In the genomic region with DNA sequence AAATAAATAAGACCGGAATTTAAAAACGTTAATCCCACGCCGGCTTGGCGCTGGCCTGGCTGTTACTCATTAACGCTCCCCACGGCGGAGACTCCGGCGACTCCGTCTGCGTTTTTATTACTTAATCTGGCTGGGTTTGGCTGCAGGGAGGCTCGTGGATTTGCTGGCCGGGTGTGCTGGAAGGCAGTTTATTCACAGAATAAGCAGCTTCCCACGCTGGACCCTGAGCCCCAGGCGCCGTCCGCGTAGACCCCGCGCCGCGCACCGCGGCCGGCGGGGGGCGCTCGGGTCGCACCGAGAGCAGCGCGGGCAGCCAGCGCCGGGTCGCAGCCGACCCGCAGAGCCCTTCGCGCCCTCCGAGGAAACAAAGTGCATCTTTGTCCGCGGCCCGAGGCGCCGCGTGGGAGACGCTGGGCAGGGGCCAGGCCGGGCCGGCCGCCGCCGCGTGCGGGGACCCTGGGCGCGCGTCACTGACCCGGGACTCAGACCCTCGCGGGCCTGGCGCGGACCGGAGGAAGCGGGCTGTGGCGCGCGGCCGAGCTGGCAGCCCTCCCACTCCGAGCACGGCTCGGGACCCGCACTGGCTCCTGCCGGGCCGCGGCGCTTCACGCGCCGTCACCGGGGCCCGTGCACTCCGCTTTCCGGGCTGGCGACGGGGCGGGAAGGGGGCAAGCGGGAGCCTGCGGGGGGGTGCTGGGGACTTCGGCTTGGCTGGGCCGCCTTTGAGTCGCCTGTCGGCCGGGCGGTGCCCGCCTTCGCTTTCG, we compare ENCODE assay signal across 2 cellular contexts.
TF ChIP-seq lines count a peak whose summit lies in the region.

No MANE protein-coding gene starts in this region.

TF ChIP-seq in A549, 52 proteins besides CTCF, POLR2A, EP300 and RAD21:
- TF ChIP-seq MAZ (IDR thresholded peaks at IDR 0.05; ENCODE audit: borderline replicate concordance, low read depth, low read length) (0 out of 2 replicates have a peak, but pooled peaks have one; percentile 22), JUN (IDR thresholded peaks at IDR 0.05) (peak in 1 of 2 experiments; percentile 15; a peak in 1 of 5 replicates), KDM5A (IDR thresholded peaks at IDR 0.05) (0 out of 2 replicates have a peak, but pooled peaks have one; percentile 30), CEBPB (IDR thresholded peaks at IDR 0.05) (no peak), PHF8 (IDR thresholded peaks at IDR 0.05; ENCODE audit: borderline replicate concordance, low read depth) (peak; percentile 80), POLR2AphosphoS2 (conservative IDR thresholded peaks at IDR 0.05; ENCODE audit: low read length) (no peak), RCOR1 (IDR thresholded peaks at IDR 0.05; ENCODE audit: low read depth, low read length) (no peak), HOXB5 (CRISPR knock-in tag; IDR thresholded peaks at IDR 0.05) (no peak), NR3C1 (IDR thresholded peaks at IDR 0.05) (no peak), SMC3 (IDR thresholded peaks at IDR 0.05) (peak; percentile 97), BHLHE40 (IDR thresholded peaks at IDR 0.05; ENCODE audit: low read depth, low read length) (no peak), HOXA7 (CRISPR knock-in tag; IDR thresholded peaks at IDR 0.05) (no peak), TP53 (CRISPR knock-in tag; IDR thresholded peaks at IDR 0.05) (0 out of 2 replicates have a peak, but pooled peaks have one; percentile 61), HEYL (CRISPR knock-in tag; IDR thresholded peaks at IDR 0.05) (no peak)
- TF ChIP-seq, protein P1, sequence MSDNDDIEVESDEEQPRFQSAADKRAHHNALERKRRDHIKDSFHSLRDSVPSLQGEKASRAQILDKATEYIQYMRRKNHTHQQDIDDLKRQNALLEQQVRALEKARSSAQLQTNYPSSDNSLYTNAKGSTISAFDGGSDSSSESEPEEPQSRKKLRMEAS (IDR thresholded peaks at IDR 0.05): peak; percentile 29; the same call in 1 of the 2 replicates
- TF ChIP-seq, protein P2, sequence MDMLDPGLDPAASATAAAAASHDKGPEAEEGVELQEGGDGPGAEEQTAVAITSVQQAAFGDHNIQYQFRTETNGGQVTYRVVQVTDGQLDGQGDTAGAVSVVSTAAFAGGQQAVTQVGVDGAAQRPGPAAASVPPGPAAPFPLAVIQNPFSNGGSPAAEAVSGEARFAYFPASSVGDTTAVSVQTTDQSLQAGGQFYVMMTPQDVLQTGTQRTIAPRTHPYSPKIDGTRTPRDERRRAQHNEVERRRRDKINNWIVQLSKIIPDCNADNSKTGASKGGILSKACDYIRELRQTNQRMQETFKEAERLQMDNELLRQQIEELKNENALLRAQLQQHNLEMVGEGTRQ (IDR thresholded peaks at IDR 0.05): no peak

TF ChIP-seq in H1, 55 proteins besides CTCF, POLR2A, EP300 and RAD21:
- TF ChIP-seq PHF8 (conservative IDR thresholded peaks at IDR 0.05; ENCODE audit: low read depth, low read length): peak; percentile 65; the same call in 1 of the 2 replicates
- peak; percentile 34; the same call in 1 of the 2 replicates for TF ChIP-seq TBP (IDR thresholded peaks at IDR 0.05; ENCODE audit: low read depth, low read length)
- peak; percentile 7; the same call in 1 of the 2 replicates for TF ChIP-seq BACH1 (IDR thresholded peaks at IDR 0.05; ENCODE audit: low read length)
- no peak for TF ChIP-seq EGR1 (IDR thresholded peaks at IDR 0.05; ENCODE audit: borderline replicate concordance, low read depth, low read length)
- TF ChIP-seq GABPA (IDR thresholded peaks at IDR 0.05; ENCODE audit: borderline replicate concordance, insufficient read depth, low read length): 0 out of 2 replicates have a peak, but pooled peaks have one; percentile 20
- TF ChIP-seq TAF1 (IDR thresholded peaks at IDR 0.05; ENCODE audit: low read depth, low read length): peak; percentile 38; the same call in 1 of the 2 replicates
- no peak for TF ChIP-seq SP2 (IDR thresholded peaks at IDR 0.05; ENCODE audit: low read length)
